ENCODE assay signal across 11 cellular contexts in the genomic region with DNA sequence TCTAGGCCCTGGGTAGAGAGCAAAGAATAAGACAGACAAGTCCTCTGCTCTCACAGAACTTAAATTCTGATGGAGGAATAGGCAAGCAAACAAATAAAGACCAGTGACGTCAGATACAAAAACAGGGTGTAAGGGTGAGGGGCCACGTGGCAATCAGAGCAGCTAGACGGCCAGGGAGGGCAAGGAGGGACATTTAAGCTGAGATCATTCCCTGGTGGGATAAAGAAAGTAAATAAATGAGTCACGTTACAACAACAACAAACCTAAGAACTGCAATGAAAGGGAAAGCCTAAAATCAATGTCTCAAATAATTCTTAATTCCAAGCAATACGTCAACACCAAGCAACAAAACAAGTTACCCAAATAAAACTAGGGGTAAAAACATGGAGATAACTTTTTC. TPM values are rescaled to one million over a fixed set of nuclear protein-coding genes. Genes with fewer than 3 reads are reported as not detected.
A peak's percentile ranks its signal among the peaks of the same experiment; 100 is the strongest.
DNase-seq lines count a peak whose midpoint lies in the region; ATAC-seq and TF ChIP-seq lines count a peak whose summit lies in the region.
"Had no signal": no experiment of that assay in that cellular context is flagged by ENCODE, and none has a peak within 500 bp of the region (broad histone marks: within the 10 kb centered on the region; RNA-seq: fewer than 3 reads in every experiment).

No MANE protein-coding gene starts in this region.

- no peaks in the 10 kb centered on the region for H3K9me3 ChIP-seq in SJSA1 (replicated peaks)
- H3K9me3 ChIP-seq in psoas muscle = no peaks in the 10 kb centered on the region

- ATAC-seq in psoas muscle (peak in 2 of 4 donors; percentile 12 to 17), left lobe of liver (no peak), HG03342 (IDR thresholded peaks at IDR 0.05; ENCODE audit: unreplicated experiment) (no peak)

- WGBS in psoas muscle, 3 donors = 58 to 63% (median 59%) methylated on average over 5 of the region's 5 CpGs

- intact Hi-C loops in psoas muscle (cut with DNase I) = no loop called here

- H3K27ac ChIP-seq in SJSA1 (peak overlapping the region; percentile 53), psoas muscle (peak overlapping the region; percentile 71)

- no peak overlapping the region for H3K4me3 ChIP-seq in SJSA1
- H3K4me3 ChIP-seq in psoas muscle = no peak overlapping the region
- H3K4me3 ChIP-seq: hepatocyte had no signal

- TF ChIP-seq CTCF in psoas muscle (IDR thresholded peaks at IDR 0.05) = no peak

- H3K4me1 ChIP-seq in SJSA1 (replicated peaks) (peaks cover 31% of the 10 kb centered on the region), psoas muscle (peaks cover 28% of the 10 kb centered on the region)

- no peaks in the 10 kb centered on the region for H3K27me3 ChIP-seq in SJSA1 (replicated peaks)
- no peaks in the 10 kb centered on the region for H3K27me3 ChIP-seq in psoas muscle (ENCODE audit: insufficient read depth in 3 of 3, low read length in 2 of 3)
- H3K27me3 ChIP-seq: hepatocyte had no signal

- peaks cover 11% of the 10 kb centered on the region for H3K36me3 ChIP-seq in SJSA1
- H3K36me3 ChIP-seq in psoas muscle (ENCODE audit: insufficient read depth in 1 of 2, low read depth in 1 of 2) = peaks cover 14 to 56% of the 10 kb centered on the region in 2 donors

- DNase-seq in Daoy (ENCODE audit: low read depth) (peak; percentile 44), SJSA1 (ENCODE audit: low read depth in 1 of 2, low spot score in 2 of 2) (peak; percentile 61 to 64), fibroblast of gingiva (ENCODE audit: low read depth) (peak; percentile 76), psoas muscle (no peak), COLO668 (lab: John Stamatoyannopoulos, UW; ENCODE audit: unreplicated experiment) (no peak), SHP77 treated with DMSO at 0.1 percent for 48 hours (lab: John Stamatoyannopoulos, UW) (no peak), left lobe of liver (ENCODE audit: low spot score) (no peak)
- DNase-seq: MM.1S; stimulated activated naive CD4-positive, alpha-beta T cell had no signal

RNA-seq across cellular contexts. Expression of a gene that starts 21.8 kb away (rescaled TPM):
- total RNA-seq in Daoy (2014; rRNA removed; shearing (Covaris generic)) = 13.4 and 16.0 TPM in 2 replicates
- 26.9 and 27.4 TPM in 2 replicates for total RNA-seq in SJSA1 (2014; rRNA removed; shearing (Covaris generic))
- 10 to 100 TPM; 15.4 to 22.7 (median 18.8) TPM for total RNA-seq in psoas muscle
- polyA plus RNA-seq in psoas muscle = 10 to 100 TPM; 15.3 to 19.8 (median 15.9) TPM
- 5.8 TPM for total RNA-seq in left lobe of liver

RNA-seq across cellular contexts. Expression of a gene that starts 40.8 kb away (rescaled TPM):
- 3.4 and 4.1 TPM in 2 replicates for total RNA-seq in Daoy (2014; rRNA removed; shearing (Covaris generic))
- total RNA-seq in SJSA1 (2014; rRNA removed; shearing (Covaris generic)) = 10.3 and 13.4 TPM in 2 replicates
- total RNA-seq in psoas muscle (10 to 100 TPM; 10.6 to 57.7 (median 31.4) TPM), left lobe of liver (43.5 TPM)
- 1 to 10 TPM; 3.0 to 5.9 (median 4.1) TPM for polyA plus RNA-seq in psoas muscle

Comparison
In these comparisons a context has a peak if more than half of its experiments do, and no peak if none do; other contexts are left out.
1. DNase-seq: peak in Daoy (single experiment), SJSA1 (2 of 2) and fibroblast of gingiva (single experiment); none in psoas muscle (0 of 2), COLO668 (single experiment), SHP77 treated with DMSO at 0.1 percent for 48 hours (single experiment) and left lobe of liver (single experiment).